11 cellular contexts compared by ENCODE assay signal in genomic region chr1:201275266-201275666, GRCh38. TPM values are rescaled to one million over a fixed set of nuclear protein-coding genes. Genes with fewer than 3 reads are reported as not detected.
DNase-seq lines count a peak whose midpoint lies in the region; ATAC-seq lines count a peak whose summit lies in the region.
"Had no signal": no experiment of that assay in that cellular context is flagged by ENCODE, and none has a peak within 500 bp of the region (broad histone marks: within the 10 kb centered on the region; RNA-seq: fewer than 3 reads in every experiment).

No MANE protein-coding gene starts in this region.

- H3K4me2 ChIP-seq in BLaER1, result 0 out of 2 replicates have a peak overlapping the region, but pooled peaks have one; percentile 4

- peaks cover 8 to 20% (median 14%) of the 10 kb centered on the region in 5 donors for H3K27me3 Mint-ChIP-seq in naive thymus-derived CD8-positive, alpha-beta T cell
- H3K27me3 Mint-ChIP-seq in activated CD4-positive, alpha-beta T cell treated with anti-CD3 and anti-CD28 coated beads, Interleukin-2, amount 10 ng/mL, durations not matched to agents 7 days and 5 days, result peaks cover 8% of the 10 kb centered on the region

- no peak overlapping the region for H3K27ac Mint-ChIP-seq in naive thymus-derived CD8-positive, alpha-beta T cell
- no peak overlapping the region for H3K27ac Mint-ChIP-seq in activated CD4-positive, alpha-beta T cell treated with anti-CD3 and anti-CD28 coated beads, Interleukin-2, amount 10 ng/mL, durations not matched to agents 7 days and 5 days
- H3K27ac Mint-ChIP-seq: activated B cell treated with CpG ODN at 0.5 μM for 24 hours, memory B cell had no signal

- H3K4me1 ChIP-seq in BLaER1 (0 out of 2 replicates have a peak, but pooled peaks cover 8% of the 10 kb centered on the region), mucosa of stomach (ENCODE audit: control insufficient read depth, insufficient read depth, low read length) (peaks cover 34% of the 10 kb centered on the region)

- H3K4me1 Mint-ChIP-seq in naive thymus-derived CD8-positive, alpha-beta T cell, result no peaks in the 10 kb centered on the region
- H3K4me1 Mint-ChIP-seq in activated CD4-positive, alpha-beta T cell treated with anti-CD3 and anti-CD28 coated beads, Interleukin-2, amount 10 ng/mL, durations not matched to agents 7 days and 5 days, result no peaks in the 10 kb centered on the region
- H3K4me1 Mint-ChIP-seq: activated B cell treated with CpG ODN at 0.5 μM for 24 hours, memory B cell had no signal

- H3K4me3 ChIP-seq in BLaER1 (no peak overlapping the region), MG63 (no peak overlapping the region), mucosa of stomach (ENCODE audit: low read length) (no peak overlapping the region)

- H3K9me3 Mint-ChIP-seq in naive thymus-derived CD8-positive, alpha-beta T cell, result no peaks in the 10 kb centered on the region
- H3K9me3 Mint-ChIP-seq in activated CD4-positive, alpha-beta T cell treated with anti-CD3 and anti-CD28 coated beads, Interleukin-2, amount 10 ng/mL, durations not matched to agents 7 days and 5 days, result no peaks in the 10 kb centered on the region
- H3K9me3 Mint-ChIP-seq: activated B cell treated with CpG ODN at 0.5 μM for 24 hours, memory B cell had no signal

- no peaks in the 10 kb centered on the region for H3K36me3 Mint-ChIP-seq in naive thymus-derived CD8-positive, alpha-beta T cell
- H3K36me3 Mint-ChIP-seq in activated CD4-positive, alpha-beta T cell treated with anti-CD3 and anti-CD28 coated beads, Interleukin-2, amount 10 ng/mL, durations not matched to agents 7 days and 5 days (ENCODE audit: low read depth), result no peaks in the 10 kb centered on the region
- H3K36me3 Mint-ChIP-seq: memory B cell had no signal

- H3K9ac ChIP-seq in BLaER1, result no peak overlapping the region
- peak overlapping the region; percentile 47 for H3K9ac ChIP-seq in mucosa of stomach (ENCODE audit: low read length)

- no peaks in the 10 kb centered on the region for H3K36me3 ChIP-seq in BLaER1
- H3K36me3 ChIP-seq in MG63, result no peaks in the 10 kb centered on the region
- H3K36me3 ChIP-seq in mucosa of stomach (ENCODE audit: control insufficient read depth, insufficient read depth, low read length), result no peaks in the 10 kb centered on the region

- H3K4me3 Mint-ChIP-seq in naive thymus-derived CD8-positive, alpha-beta T cell, result no peak overlapping the region
- no peak overlapping the region for H3K4me3 Mint-ChIP-seq in activated CD4-positive, alpha-beta T cell treated with anti-CD3 and anti-CD28 coated beads, Interleukin-2, amount 10 ng/mL, durations not matched to agents 7 days and 5 days
- H3K4me3 Mint-ChIP-seq: activated B cell treated with CpG ODN at 0.5 μM for 24 hours, memory B cell had no signal

- POLR2A ChIA-PET in naive thymus-derived CD8-positive, alpha-beta T cell (lab: Charles Lee), result no interaction called here
- POLR2A ChIA-PET in activated CD4-positive, alpha-beta T cell treated with anti-CD3 and anti-CD28 coated beads, Interleukin-2, amount 10 ng/mL, durations not matched to agents 7 days and 5 days (lab: Charles Lee), result no interaction called here

- no peaks in the 10 kb centered on the region for H3K27me3 ChIP-seq in BLaER1
- H3K27me3 ChIP-seq in MG63, result no peaks in the 10 kb centered on the region
- peaks cover under 1% of the 10 kb centered on the region for H3K27me3 ChIP-seq in mucosa of stomach (ENCODE audit: control insufficient read depth, insufficient read depth, low read length)

- peak; percentile 100 for DNase-seq in MG63
- peak; percentile 43 for DNase-seq in cerebellar cortex (ENCODE audit: low spot score)
- DNase-seq in naive thymus-derived CD8-positive, alpha-beta T cell, result no peak
- no peak for DNase-seq in activated CD4-positive, alpha-beta T cell treated with anti-CD3 and anti-CD28 coated beads, Interleukin-2, amount 10 ng/mL, durations not matched to agents 7 days and 5 days
- DNase-seq: activated B cell treated with CpG ODN at 0.5 μM for 24 hours, MM.1S had no signal

- H4K20me1 ChIP-seq in BLaER1, result no peaks in the 10 kb centered on the region

- H3K27ac ChIP-seq in BLaER1, result no peak overlapping the region

- no peak for ATAC-seq in naive thymus-derived CD8-positive, alpha-beta T cell
- ATAC-seq in HG03457 (IDR thresholded peaks at IDR 0.05; ENCODE audit: unreplicated experiment) (no peak), GM21717 (IDR thresholded peaks at IDR 0.05; ENCODE audit: unreplicated experiment) (no peak)

- H3K9me3 ChIP-seq in BLaER1, result no peaks in the 10 kb centered on the region
- no peaks in the 10 kb centered on the region for H3K9me3 ChIP-seq in MG63
- no peaks in the 10 kb centered on the region for H3K9me3 ChIP-seq in mucosa of stomach (ENCODE audit: control insufficient read depth, low read length)

- CTCF ChIA-PET in activated CD4-positive, alpha-beta T cell treated with anti-CD3 and anti-CD28 coated beads, Interleukin-2, amount 10 ng/mL, durations not matched to agents 7 days and 5 days (lab: Charles Lee), result no interaction called here

RNA-seq across cellular contexts. Expression of gene PKP1, which starts 8.0 kb away (rescaled TPM):
- not detected in 2 replicates for total RNA-seq in MG63 (2014; rRNA removed; shearing (Covaris generic); ENCODE audit: low replicate concordance)
- total RNA-seq in naive thymus-derived CD8-positive, alpha-beta T cell, result not detected
- not detected for polyA plus RNA-seq in naive thymus-derived CD8-positive, alpha-beta T cell
- not detected for total RNA-seq in activated CD4-positive, alpha-beta T cell treated with anti-CD3 and anti-CD28 coated beads, Interleukin-2, amount 10 ng/mL, durations not matched to agents 7 days and 5 days
- total RNA-seq: activated B cell treated with CpG ODN at 0.5 μM for 24 hours had no signal

Comparison
In these comparisons a context has a peak if more than half of its experiments do, and no peak if none do; other contexts are left out.
1. DNase-seq: peak in MG63 (single experiment) and cerebellar cortex (single experiment); none in naive thymus-derived CD8-positive, alpha-beta T cell (0 of 10) and activated CD4-positive, alpha-beta T cell treated with anti-CD3 and anti-CD28 coated beads, Interleukin-2, amount 10 ng/mL, durations not matched to agents 7 days and 5 days (single experiment).